Comparison of ENCODE assay signal across 9 cellular contexts in genomic region chr19:19777692-19778091, GRCh38. TPM values are rescaled to one million over a fixed set of nuclear protein-coding genes. Genes with fewer than 3 reads are reported as not detected.
DNase-seq lines count a peak whose midpoint lies in the region; TF ChIP-seq lines count a peak whose summit lies in the region.
"Had no signal": no experiment of that assay in that cellular context is flagged by ENCODE, and none has a peak within 500 bp of the region (broad histone marks: within the 10 kb centered on the region; RNA-seq: fewer than 3 reads in every experiment).

No MANE protein-coding gene starts in this region.

- H3K9me3 Mint-ChIP-seq in activated naive CD4-positive, alpha-beta T cell treated with anti-CD3 and anti-CD28 coated beads, Interleukin-2, amount 50 U/mL, for 24 hours, result peaks cover 5% of the 10 kb centered on the region

- H3K27ac ChIP-seq in VCaP (peak overlapping the region; percentile 70; the same call in 1 of the 2 replicates), stomach smooth muscle (ENCODE audit: low read length) (no peak overlapping the region), transverse colon (no peak overlapping the region)

- DNase-seq in activated naive CD4-positive, alpha-beta T cell (lab: John Stamatoyannopoulos, UW), result no peak
- no peak for DNase-seq in stimulated activated CD4-positive, alpha-beta T cell treated with anti-CD3 and anti-CD28 coated beads, Interleukin-4, amount 100 ng/mL, for 1 hour
- DNase-seq in transverse colon (no peak), islet precursor cell (no peak)
- DNase-seq: HCEC 1CT had no signal

- H3K36me3 ChIP-seq in stomach smooth muscle (ENCODE audit: control insufficient read depth in 2 of 2, insufficient read depth in 2 of 2, low read length in 2 of 2) (no peaks in the 10 kb centered on the region), transverse colon (no peaks in the 10 kb centered on the region)

- no peak for TF ChIP-seq CTCF in VCaP (conservative IDR thresholded peaks at IDR 0.05)
- TF ChIP-seq CTCF in transverse colon (IDR thresholded peaks at IDR 0.05), result no peak

- WGBS in transverse colon (ENCODE audit: low coverage in 1 of 2), 2 donors, result 85 to 100% methylated on average over 1 to 5 of the region's 5 CpGs

- H3K4me1 ChIP-seq in stomach smooth muscle (ENCODE audit: control insufficient read depth, insufficient read depth, low read length) (peaks cover 9% of the 10 kb centered on the region), transverse colon (peaks cover 11 to 20% (median 16%) of the 10 kb centered on the region in 4 donors)

- H3K4me1 Mint-ChIP-seq in activated naive CD4-positive, alpha-beta T cell treated with anti-CD3 and anti-CD28 coated beads, Interleukin-2, amount 50 U/mL, for 24 hours, result peaks cover 64% of the 10 kb centered on the region

- H3K9me3 ChIP-seq in stomach smooth muscle (ENCODE audit: control insufficient read depth in 2 of 2, low read length in 2 of 2), result no peaks in the 10 kb centered on the region
- no peaks in the 10 kb centered on the region for H3K9me3 ChIP-seq in transverse colon

- H3K27me3 Mint-ChIP-seq in activated naive CD4-positive, alpha-beta T cell treated with anti-CD3 and anti-CD28 coated beads, Interleukin-2, amount 50 U/mL, for 24 hours, result no peaks in the 10 kb centered on the region

- peak overlapping the region; percentile 92 for H3K4me3 ChIP-seq in iPS-11a (ENCODE audit: low read depth, low read length)
- peak overlapping the region; percentile 95 to 97 for H3K4me3 ChIP-seq in stomach smooth muscle (ENCODE audit: low read length in 2 of 2)
- H3K4me3 ChIP-seq in transverse colon, result no peak overlapping the region

- H3K36me3 Mint-ChIP-seq in activated naive CD4-positive, alpha-beta T cell treated with anti-CD3 and anti-CD28 coated beads, Interleukin-2, amount 50 U/mL, for 24 hours, result peaks cover 27% of the 10 kb centered on the region

- H3K27me3 ChIP-seq in stomach smooth muscle (ENCODE audit: control insufficient read depth in 1 of 2, insufficient read depth in 2 of 2, low read length in 2 of 2), result no peaks in the 10 kb centered on the region
- H3K27me3 ChIP-seq in transverse colon, result no peaks in the 10 kb centered on the region

- peak overlapping the region; percentile 26 for H3K27ac Mint-ChIP-seq in activated naive CD4-positive, alpha-beta T cell treated with anti-CD3 and anti-CD28 coated beads, Interleukin-2, amount 50 U/mL, for 24 hours

- intact Hi-C loops in transverse colon (cut with DNase I; ENCODE audit: low total_unique reads), result no loop called here

- no peak for TF ChIP-seq POLR2A in transverse colon (IDR thresholded peaks at IDR 0.05)

- peak overlapping the region; percentile 99 for H3K4me3 Mint-ChIP-seq in activated naive CD4-positive, alpha-beta T cell treated with anti-CD3 and anti-CD28 coated beads, Interleukin-2, amount 50 U/mL, for 24 hours

- H3K9ac ChIP-seq in stomach smooth muscle (ENCODE audit: low read length in 2 of 2), result peak overlapping the region in 1 of 2 donors; percentile 71

- no peak for TF ChIP-seq EP300 in transverse colon (IDR thresholded peaks at IDR 0.05; ENCODE audit: low read depth)

- in situ Hi-C loops in transverse colon (cut with MboI; ENCODE audit: low pct_ligation_motif_present in 1 of 4, low pct_unique_long_range_greater_than_20kb in 1 of 4, low sequenced_read_pairs in 3 of 4), result loop anchor here in 1 of 4 donors (5.0 kb wide), 1 partner anchor 50 kb away; no protein-coding TSS in a partner anchor

RNA-seq across cellular contexts. Expression of gene ZNF506, which starts 43.9 kb away (rescaled TPM):
- total RNA-seq in transverse colon, result 10 to 100 TPM; 11.6 to 43.2 (median 25.4) TPM

RNA-seq across cellular contexts. Expression of gene ZNF14, which starts 44.8 kb away (rescaled TPM):
- total RNA-seq in transverse colon, result 10 to 100 TPM in 1 of 4 donors, 1 to 10 TPM in 2, under 1 TPM in 1; 0.37 to 10.0 (median 4.6) TPM

Comparison
In these comparisons a context has a peak if more than half of its experiments do, and no peak if none do; other contexts are left out.
1. H3K4me3 ChIP-seq: peak in iPS-11a (single experiment) and stomach smooth muscle (2 of 2); none in transverse colon (0 of 4).